Comparison of ENCODE assay signal across 1 cellular context in genomic region chr13:38686635-38687245, GRCh38.
A peak's percentile ranks its signal among the peaks of the same experiment; 100 is the strongest.
TF ChIP-seq lines count a peak whose summit lies in the region.

Gene FREM2 (plus strand): TSS chr13:38687077. CDS start chr13:38687345, 268 bp downstream.

TF ChIP-seq in HEK293, 187 proteins besides CTCF, POLR2A, EP300 and RAD21 (continued from another document):
- TF ChIP-seq ZBTB6 (tag by site-specific recombination; IDR thresholded peaks at IDR 0.05), result peak; percentile 70; the same call in 1 of the 2 replicates
- peak; percentile 98 for TF ChIP-seq ZBTB48 (tag by site-specific recombination; IDR thresholded peaks at IDR 0.05)
- TF ChIP-seq GLIS1 (tag by site-specific recombination; IDR thresholded peaks at IDR 0.05), result peak; percentile 28; the same call in 1 of the 2 replicates
- no peak for TF ChIP-seq ZNF184 (tag by site-specific recombination; IDR thresholded peaks at IDR 0.05)
- TF ChIP-seq ZNF776 (tag by site-specific recombination; IDR thresholded peaks at IDR 0.05; ENCODE audit: borderline replicate concordance), result no peak
- peak; percentile 60 for TF ChIP-seq ZFP37 (tag by site-specific recombination; IDR thresholded peaks at IDR 0.05)
- 0 out of 2 replicates have a peak, but pooled peaks have one; percentile 17 for TF ChIP-seq ZNF24 (tag by site-specific recombination; IDR thresholded peaks at IDR 0.05)
- no peak for TF ChIP-seq ZSCAN16 (tag by site-specific recombination; IDR thresholded peaks at IDR 0.05)
- no peak for TF ChIP-seq ZBTB49 (tag by site-specific recombination; IDR thresholded peaks at IDR 0.05; ENCODE audit: low read depth)
- no peak for TF ChIP-seq ZNF626 (tag by site-specific recombination; IDR thresholded peaks at IDR 0.05)
- TF ChIP-seq ZNF561 (tag by site-specific recombination; IDR thresholded peaks at IDR 0.05; ENCODE audit: borderline replicate concordance), result 0 out of 2 replicates have a peak, but pooled peaks have one; percentile 15
- no peak for TF ChIP-seq ZNF146 (tag by site-specific recombination; IDR thresholded peaks at IDR 0.05)
- TF ChIP-seq ZEB2 (tag by site-specific recombination; IDR thresholded peaks at IDR 0.05), result 0 out of 2 replicates have a peak, but pooled peaks have one; percentile 22
- no peak for TF ChIP-seq ZBTB44 (tag by site-specific recombination; IDR thresholded peaks at IDR 0.05)
- TF ChIP-seq ELK4 (IDR thresholded peaks at IDR 0.05; ENCODE audit: borderline replicate concordance, low read depth, low read length), result no peak
- peak; percentile 90 for TF ChIP-seq ZNF394 (tag by site-specific recombination; IDR thresholded peaks at IDR 0.05; ENCODE audit: borderline replicate concordance)
